In the genomic region with DNA sequence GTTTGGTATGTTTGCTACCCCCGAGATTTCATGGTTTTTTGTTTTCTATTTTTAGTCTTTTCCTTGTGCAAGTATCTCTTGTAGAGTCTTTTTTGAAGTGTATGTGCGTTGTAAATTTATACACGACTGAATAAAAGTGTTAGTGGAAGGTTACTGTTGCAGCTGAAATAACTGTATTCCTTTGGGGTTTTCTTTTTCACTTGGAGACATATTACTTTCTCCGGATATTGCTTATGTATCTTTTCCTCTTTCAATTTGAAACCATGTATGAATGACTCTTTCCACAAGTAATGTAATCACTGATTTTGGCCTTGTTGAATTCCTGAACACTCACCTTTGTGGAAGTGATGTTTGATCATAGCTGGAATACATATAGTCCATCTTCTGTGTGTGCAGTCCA, we compare ENCODE assay signal across 1 cellular context.
TF ChIP-seq lines count a peak whose summit lies in the region.

No MANE protein-coding gene starts in this region.

TF ChIP-seq in endothelial cell of umbilical vein, 7 proteins besides CTCF, POLR2A, EP300 and RAD21:
- TF ChIP-seq POLR2AphosphoS5 (IDR thresholded peaks at IDR 0.05; ENCODE audit: insufficient read depth, low read depth, low read length) (no peak), MAX (IDR thresholded peaks at IDR 0.05; ENCODE audit: insufficient read depth, insufficient read length) (no peak), GATA2 (IDR thresholded peaks at IDR 0.05; ENCODE audit: insufficient read depth, insufficient read length, low read depth, low read length) (no peak), EZH2 (IDR thresholded peaks at IDR 0.05; ENCODE audit: borderline replicate concordance, low read depth, low read length, severe bottlenecking) (no peak), FOS (IDR thresholded peaks at IDR 0.05; ENCODE audit: borderline replicate concordance, insufficient read depth, low read length) (no peak), MYC (IDR thresholded peaks at IDR 0.05; ENCODE audit: low read depth, low read length) (no peak), JUN (IDR thresholded peaks at IDR 0.05; ENCODE audit: borderline replicate concordance, insufficient read depth, insufficient read length, low read depth) (no peak)
